Comparison of ENCODE assay signal across 20 cellular contexts in genomic region chr2:46841621-46842020, GRCh38.
DNase-seq lines count a peak whose midpoint lies in the region; ATAC-seq, FAIRE-seq and TF ChIP-seq lines count a peak whose summit lies in the region.
"Had no signal": no experiment of that assay in that cellular context is flagged by ENCODE, and none has a peak within 500 bp of the region (broad histone marks: within the 10 kb centered on the region; RNA-seq: fewer than 3 reads in every experiment).

No MANE protein-coding gene starts in this region.

- CTCF ChIA-PET in K562 (lab: Yijun Ruan, JAX; ENCODE audit: low intra/inter-chr PET ratio), result no interaction called here

- no peaks in the 10 kb centered on the region for H3K79me2 ChIP-seq in K562 (ENCODE audit: control insufficient read depth, insufficient read depth, low read length)
- no peaks in the 10 kb centered on the region for H3K79me2 ChIP-seq in osteoblast (ENCODE audit: insufficient read depth, low read length)

- H3K27ac ChIP-seq in K562 (ENCODE audit: extremely low read depth, low read depth, low read length) (no peak overlapping the region), osteoblast (ENCODE audit: low read depth, low read length) (peak overlapping the region; percentile 3)
- H3K27ac ChIP-seq: cardiac muscle cell, testis had no signal

- in situ Hi-C loops in K562 (cut with MboI), result no loop called here

- TF ChIP-seq EP300 in K562 (IDR thresholded peaks at IDR 0.05; ENCODE audit: low read length), result no peak

- BruUV-seq in K562 (replicated peaks; lab: Mats Ljungman, UMichigan), result no TSS peak

- peak; percentile 8 for DNase-seq in GF-D8 (lab: John Stamatoyannopoulos, UW)
- DNase-seq in NOMO-1 treated with dmso at 0.1 percent for 144 hours (lab: John Stamatoyannopoulos, UW; ENCODE audit: unreplicated experiment), result peak; percentile 30
- no peak for DNase-seq in K562 (ENCODE audit: extremely low read depth in 1 of 4, low spot score in 3 of 4)
- no peak for DNase-seq in osteoblast (ENCODE audit: insufficient read length, low spot score, missing footprints)
- no peak for DNase-seq in NCI-H69 (lab: John Stamatoyannopoulos, UW)
- DNase-seq in activated gamma-delta T cell treated with Interleukin-2 at 50 U/mL for 16 hours, result no peak
- DNase-seq: activated CD4-positive, alpha-beta memory T cell treated with anti-CD3 and anti-CD28 coated beads for 36 hours; activated T-cell treated with anti-CD3 and anti-CD28 coated beads, Interleukin-2, amount 50 U/mL, for 72 hours; DMS53; foreskin fibroblast; NCI-H1048; NCI-H82; retina; SHP77; stimulated activated CD4-positive, alpha-beta T cell treated with anti-CD3 and anti-CD28 coated beads, Interleukin-1b, Interleukin-23, amount 100 ng/mL, for 48 hours; testis had no signal

- FAIRE-seq in K562 (lab: Jason Lieb, UNC), result no peak

- H3K4me1 ChIP-seq in K562 (replicated peaks in 1 of 2; ENCODE audit: control insufficient read depth in 2 of 2, insufficient read depth in 2 of 2, low read length in 2 of 2) (peaks cover 0 to 2% of the 10 kb centered on the region in 2 experiments; a peak in 1 of 5 replicates), osteoblast (ENCODE audit: insufficient read depth, low read length) (peaks cover 6% of the 10 kb centered on the region)

- no peak for TF ChIP-seq POLR2A in K562 (conservative IDR thresholded peaks at IDR 0.05)

- ATAC-seq in K562 (no peak), HG03045 (IDR thresholded peaks at IDR 0.05; ENCODE audit: unreplicated experiment) (no peak), HG03095 (IDR thresholded peaks at IDR 0.05; ENCODE audit: unreplicated experiment) (no peak)
- ATAC-seq: activated T-cell treated with anti-CD3 and anti-CD28 coated beads, Interleukin-2, amount 50 U/mL, for 72 hours; GM23338 had no signal

- H3K9me1 ChIP-seq in K562 (ENCODE audit: control insufficient read depth, insufficient read depth, low read length), result no peaks in the 10 kb centered on the region

- no peak for TF ChIP-seq CTCF in K562 (IDR thresholded peaks at IDR 0.05 in 2 of 3, conservative IDR thresholded peaks at IDR 0.05 in 1 of 3; ENCODE audit: insufficient read depth in 2 of 3, low read depth in 1 of 3, low read length in 3 of 3)
- TF ChIP-seq CTCF in osteoblast (IDR thresholded peaks at IDR 0.05; ENCODE audit: extremely low read depth, low read depth, low read length), result no peak

- H3K9me3 ChIP-seq in K562 (replicated peaks; ENCODE audit: control insufficient read depth, insufficient read depth, low read depth, low read length), result no peaks in the 10 kb centered on the region
- H3K9me3 ChIP-seq in osteoblast (ENCODE audit: low read depth, low read length), result no peaks in the 10 kb centered on the region
- H3K9me3 ChIP-seq: testis had no signal

- 29% methylated on average over 4 of the region's 4 CpGs for WGBS in K562 (ENCODE audit: insufficient coverage, low coverage, missing lambda C conversion rate)

- intact Hi-C loops in K562 (cut with micrococcal nuclease), result no loop called here

- POLR2A ChIA-PET in K562 (lab: Yijun Ruan, JAX), result interaction anchor here (0.6 to 2.2 kb wide), 4 partner anchors 11 to 344 kb away, joined by 3 to 6 read pairs (median 4); no protein-coding TSS in a partner anchor

- no peak overlapping the region for H3K9ac ChIP-seq in K562 (ENCODE audit: insufficient read depth in 1 of 2, low read depth in 2 of 2, low read length in 2 of 2)

- peak overlapping the region; percentile 67; the same call in 1 of the 2 replicates for H2AFZ ChIP-seq in K562 (ENCODE audit: low read depth, low read length)
- H2AFZ ChIP-seq in osteoblast (ENCODE audit: low read length), result no peak overlapping the region
- H2AFZ ChIP-seq: GM23338 had no signal

- H3K27me3 ChIP-seq in K562 (ENCODE audit: control insufficient read depth in 2 of 2, insufficient read depth in 2 of 2, low read length in 2 of 2) (no peaks in the 10 kb centered on the region; a peak in 1 of 5 replicates), osteoblast (ENCODE audit: insufficient read depth, low read length) (no peaks in the 10 kb centered on the region)
- H3K27me3 ChIP-seq: cardiac muscle cell, testis had no signal

- H4K20me1 ChIP-seq in K562 (replicated peaks; ENCODE audit: control insufficient read depth, insufficient read depth, low read length) (no peaks in the 10 kb centered on the region), osteoblast (ENCODE audit: insufficient read depth, low read length) (no peaks in the 10 kb centered on the region)

- H3K4me2 ChIP-seq in K562 (ENCODE audit: insufficient read depth, low read length) (no peak overlapping the region), osteoblast (ENCODE audit: insufficient read depth, low read length) (no peak overlapping the region)
- H3K4me2 ChIP-seq: GM23338 had no signal

- H3K4me3 ChIP-seq in K562 (no peak overlapping the region), osteoblast (ENCODE audit: insufficient read depth, low read length) (no peak overlapping the region)
- H3K4me3 ChIP-seq: cardiac muscle cell, GM23338, testis had no signal

- H3K36me3 ChIP-seq in K562 (ENCODE audit: control insufficient read depth, insufficient read depth, low read length), result no peaks in the 10 kb centered on the region
- peaks cover 10% of the 10 kb centered on the region for H3K36me3 ChIP-seq in osteoblast (ENCODE audit: insufficient read depth, low read length)
- H3K36me3 ChIP-seq: cardiac muscle cell had no signal

- TF ChIP-seq RAD21 in K562 (CRISPR knock-in tag; conservative IDR thresholded peaks at IDR 0.05 in 1 of 2, IDR thresholded peaks at IDR 0.05 in 1 of 2), result no peak

TF ChIP-seq in K562, 482 proteins besides CTCF, POLR2A, EP300 and RAD21:
- TF ChIP-seq, protein P1, sequence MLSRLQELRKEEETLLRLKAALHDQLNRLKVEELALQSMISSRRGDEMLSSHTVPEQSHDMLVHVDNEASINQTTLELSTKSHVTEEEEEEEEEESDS (CRISPR knock-in tag; IDR thresholded peaks at IDR 0.05), result no peak
- TF ChIP-seq ILF3 (IDR thresholded peaks at IDR 0.05; ENCODE audit: borderline replicate concordance), result no peak
- TF ChIP-seq NR2C2 (CRISPR knock-in tag; IDR thresholded peaks at IDR 0.05), result no peak
- no peak for TF ChIP-seq NR2C2 (tag; IDR thresholded peaks at IDR 0.05)

Comparison
In these comparisons a context has a peak if more than half of its experiments do, and no peak if none do; other contexts are left out.
1. DNase-seq: peak in GF-D8 (single experiment) and NOMO-1 treated with dmso at 0.1 percent for 144 hours (single experiment); none in K562 (0 of 4), osteoblast (single experiment), NCI-H69 (single experiment) and activated gamma-delta T cell treated with Interleukin-2 at 50 U/mL for 16 hours (single experiment).